In genomic region chr14:61536661-61537566, GRCh38 we compare ENCODE assay signal across 1 cellular context.
A peak's percentile ranks its signal among the peaks of the same experiment; 100 is the strongest.
TF ChIP-seq lines count a peak whose summit lies in the region.

No MANE protein-coding gene starts in this region.

TF ChIP-seq in HepG2, 621 proteins besides CTCF, POLR2A, EP300 and RAD21 (continued from another document and continues in another):
- TF ChIP-seq CREBL2 (CRISPR knock-in tag; IDR thresholded peaks at IDR 0.05; ENCODE audit: borderline replicate concordance), result no peak
- 0 out of 2 replicates have a peak, but pooled peaks have one; percentile 46 for TF ChIP-seq RERE (CRISPR knock-in tag; IDR thresholded peaks at IDR 0.05; ENCODE audit: low read depth)
- peak; percentile 55 for TF ChIP-seq HNF1A (IDR thresholded peaks at IDR 0.05; ENCODE audit: low read depth)
- TF ChIP-seq HNF1A (CRISPR knock-in tag; IDR thresholded peaks at IDR 0.05; ENCODE audit: borderline replicate concordance), result peak; percentile 62; the same call in 1 of the 2 replicates
- TF ChIP-seq FOXO4 (CRISPR knock-in tag; conservative IDR thresholded peaks at IDR 0.05), result no peak
- 0 out of 2 replicates have a peak, but pooled peaks have one; percentile 3 for TF ChIP-seq HINFP (CRISPR knock-in tag; IDR thresholded peaks at IDR 0.05; ENCODE audit: low read depth)
- no peak for TF ChIP-seq JDP2 (CRISPR knock-in tag; IDR thresholded peaks at IDR 0.05; ENCODE audit: borderline replicate concordance)
- no peak for TF ChIP-seq SP1 (IDR thresholded peaks at IDR 0.05)
- no peak for TF ChIP-seq SP1 (CRISPR knock-in tag; IDR thresholded peaks at IDR 0.05)
- no peak for TF ChIP-seq ZFX (CRISPR knock-in tag; IDR thresholded peaks at IDR 0.05; ENCODE audit: low read depth)
- TF ChIP-seq ZFP82 (CRISPR knock-in tag; IDR thresholded peaks at IDR 0.05; ENCODE audit: borderline replicate concordance), result no peak
- TF ChIP-seq IRF2 (CRISPR knock-in tag; IDR thresholded peaks at IDR 0.05), result 0 out of 2 replicates have a peak, but pooled peaks have one; percentile 29
- no peak for TF ChIP-seq ZSCAN20 (CRISPR knock-in tag; IDR thresholded peaks at IDR 0.05; ENCODE audit: borderline replicate concordance)
- no peak for TF ChIP-seq ZNF101 (CRISPR knock-in tag; IDR thresholded peaks at IDR 0.05; ENCODE audit: borderline replicate concordance, low read depth)
- no peak for TF ChIP-seq KLF11 (CRISPR knock-in tag; IDR thresholded peaks at IDR 0.05)
- no peak for TF ChIP-seq ATF6 (CRISPR knock-in tag; conservative IDR thresholded peaks at IDR 0.05)
- no peak for TF ChIP-seq ZNF672 (CRISPR knock-in tag; IDR thresholded peaks at IDR 0.05)
- no peak for TF ChIP-seq ZNF839 (CRISPR knock-in tag; IDR thresholded peaks at IDR 0.05; ENCODE audit: borderline replicate concordance)
- no peak; the same call in 1 of the 2 replicates for TF ChIP-seq FOXK2 (IDR thresholded peaks at IDR 0.05)
- TF ChIP-seq THAP7 (CRISPR knock-in tag; IDR thresholded peaks at IDR 0.05), result no peak
- TF ChIP-seq PLRG1 (conservative IDR thresholded peaks at IDR 0.05), result no peak
- TF ChIP-seq ZFAT (CRISPR knock-in tag; conservative IDR thresholded peaks at IDR 0.05), result no peak
- no peak for TF ChIP-seq TSC22D2 (CRISPR knock-in tag; IDR thresholded peaks at IDR 0.05; ENCODE audit: borderline replicate concordance)
- TF ChIP-seq HHEX (CRISPR knock-in tag; IDR thresholded peaks at IDR 0.05), result no peak
- no peak for TF ChIP-seq SNAPC4 (CRISPR knock-in tag; IDR thresholded peaks at IDR 0.05)
- TF ChIP-seq POLR2G (IDR thresholded peaks at IDR 0.05; ENCODE audit: low read depth, low read length), result peak; percentile 75; the same call in 1 of the 2 replicates
- no peak for TF ChIP-seq ZNF800 (CRISPR knock-in tag; IDR thresholded peaks at IDR 0.05)
- peak; percentile 49; the same call in 1 of the 2 replicates for TF ChIP-seq BCL6 (CRISPR knock-in tag; IDR thresholded peaks at IDR 0.05)
- no peak for TF ChIP-seq FOXP1 (IDR thresholded peaks at IDR 0.05)
- peak; percentile 31; the same call in 1 of the 2 replicates for TF ChIP-seq FOXP1 (CRISPR knock-in tag; IDR thresholded peaks at IDR 0.05)
- TF ChIP-seq POGZ (CRISPR knock-in tag; IDR thresholded peaks at IDR 0.05), result no peak; the same call in 1 of the 2 replicates
- TF ChIP-seq ONECUT2 (CRISPR knock-in tag; IDR thresholded peaks at IDR 0.05), result no peak
- TF ChIP-seq ZNF572 (CRISPR knock-in tag; IDR thresholded peaks at IDR 0.05), result no peak
- TF ChIP-seq SMARCE1 (IDR thresholded peaks at IDR 0.05; ENCODE audit: borderline replicate concordance), result no peak
- peak; percentile 49; the same call in 1 of the 2 replicates for TF ChIP-seq CHD4 (IDR thresholded peaks at IDR 0.05; ENCODE audit: borderline replicate concordance, low read length)
- TF ChIP-seq ZNF713 (CRISPR knock-in tag; IDR thresholded peaks at IDR 0.05), result no peak
- TF ChIP-seq TAF1 (CRISPR knock-in tag; IDR thresholded peaks at IDR 0.05), result peak; percentile 23; the same call in 1 of the 2 replicates
- peak; percentile 52; the same call in 1 of the 2 replicates for TF ChIP-seq FOSL2 (CRISPR knock-in tag; IDR thresholded peaks at IDR 0.05)
